ENCODE assay signal across 23 cellular contexts in genomic region chr18:57710226-57710625, GRCh38.
"Had no signal": no experiment of that assay in that cellular context is flagged by ENCODE, and none has a peak within 500 bp of the region (broad histone marks: within the 10 kb centered on the region; RNA-seq: fewer than 3 reads in every experiment).

No MANE protein-coding gene starts in this region.

- FAIRE-seq: endothelial cell of umbilical vein had no signal

- H3K9me3 ChIP-seq: ascending aorta, upper lobe of left lung had no signal

- DNase-seq: activated CD4-positive, alpha-beta T cell treated with anti-CD3 and anti-CD28 coated beads for 1 hour; activated CD4-positive, alpha-beta T cell treated with anti-CD3 and anti-CD28 coated beads, Interleukin-2, amount 50 U/mL, for 4 hours; activated CD8-positive, alpha-beta memory T cell treated with anti-CD3 and anti-CD28 coated beads for 24 hours; activated CD8-positive, alpha-beta memory T cell treated with anti-CD3 and anti-CD28 coated beads, Interleukin-2, amount 50 U/mL, for 4 hours; activated T-cell treated with anti-CD3 and anti-CD28 coated beads, Interleukin-2, amount 50 U/mL, for 24 hours; central memory CD4-positive, alpha-beta T cell; effector memory CD8-positive, alpha-beta T cell; foreskin melanocyte; hippocampal formation; left ventricle myocardium superior; nephron progenitor cell; occipital lobe; posterior cingulate gyrus; stimulated activated CD4-positive, alpha-beta T cell treated with anti-CD3 and anti-CD28 coated beads, Interleukin-15, amount 100 ng/mL, for 24 hours; stimulated activated CD8-positive, alpha-beta memory T cell treated with anti-CD3 and anti-CD28 coated beads, Interleukin-4, amount 100 ng/mL, for 48 hours; stimulated activated naive B cell treated with anti-CD40 and anti-IgM and Interleukin-4, amounts not matched to agents 10 μg/mL and 1 μg/mL and 100 μg/mL, for 72 hours; T-helper 1 cell; T-helper 9 cell; upper lobe of left lung had no signal

- H3K4me1 Mint-ChIP-seq: activated T-helper 17 cell treated with anti-CD3 and anti-CD28 coated beads, Interleukin-2, amount 50 U/mL, for 72 hours; nephron progenitor cell had no signal

- H3K4me3 Mint-ChIP-seq: activated T-cell treated with anti-CD3 and anti-CD28 coated beads, Interleukin-2, amount 50 U/mL, for 24 hours; activated T-helper 17 cell treated with anti-CD3 and anti-CD28 coated beads, Interleukin-2, amount 50 U/mL, for 72 hours; effector memory CD8-positive, alpha-beta T cell; nephron progenitor cell; stimulated activated naive B cell treated with anti-CD40 and anti-IgM and Interleukin-4, amounts not matched to agents 10 μg/mL and 1 μg/mL and 100 μg/mL, for 72 hours had no signal

- H3K27me3 ChIP-seq: ascending aorta, upper lobe of left lung had no signal

- H3K27ac Mint-ChIP-seq: activated T-cell treated with anti-CD3 and anti-CD28 coated beads, Interleukin-2, amount 50 U/mL, for 24 hours; activated T-helper 17 cell treated with anti-CD3 and anti-CD28 coated beads, Interleukin-2, amount 50 U/mL, for 72 hours; effector memory CD8-positive, alpha-beta T cell; nephron progenitor cell; stimulated activated naive B cell treated with anti-CD40 and anti-IgM and Interleukin-4, amounts not matched to agents 10 μg/mL and 1 μg/mL and 100 μg/mL, for 72 hours had no signal

- H3K36me3 ChIP-seq: upper lobe of left lung had no signal

- H3K4me3 ChIP-seq: ascending aorta, smooth muscle cell, upper lobe of left lung had no signal

- H3K27ac ChIP-seq: upper lobe of left lung had no signal

- H3K27me3 Mint-ChIP-seq: activated T-cell treated with anti-CD3 and anti-CD28 coated beads, Interleukin-2, amount 50 U/mL, for 24 hours; activated T-helper 17 cell treated with anti-CD3 and anti-CD28 coated beads, Interleukin-2, amount 50 U/mL, for 72 hours; effector memory CD8-positive, alpha-beta T cell; stimulated activated naive B cell treated with anti-CD40 and anti-IgM and Interleukin-4, amounts not matched to agents 10 μg/mL and 1 μg/mL and 100 μg/mL, for 72 hours had no signal
